Comparison of ENCODE assay signal across 8 cellular contexts in the genomic region with DNA sequence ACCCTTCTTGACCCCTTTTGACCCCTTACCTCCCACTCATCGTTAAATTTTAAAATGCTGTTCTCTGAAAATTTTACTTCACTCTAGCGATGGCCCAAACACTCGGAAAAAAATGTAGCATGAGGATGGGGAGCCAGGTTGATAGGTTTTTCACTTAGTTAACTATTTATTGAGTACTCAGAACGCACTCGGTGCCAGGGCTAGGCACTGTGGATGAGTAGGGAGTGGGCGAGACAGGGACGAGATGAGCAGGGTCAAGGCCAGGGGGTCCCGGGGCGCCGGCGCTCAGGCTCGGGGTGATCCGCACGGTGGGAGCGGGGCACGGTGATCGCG. TPM values are rescaled to one million over a fixed set of nuclear protein-coding genes. Genes with fewer than 3 reads are reported as not detected.
DNase-seq lines count a peak whose midpoint lies in the region; ATAC-seq and TF ChIP-seq lines count a peak whose summit lies in the region.

No MANE protein-coding gene starts in this region.

- TF ChIP-seq CTCF in left ventricle myocardium inferior (IDR thresholded peaks at IDR 0.05; ENCODE audit: borderline replicate concordance) (no peak), lower lobe of right lung (IDR thresholded peaks at IDR 0.05) (no peak), uterus (IDR thresholded peaks at IDR 0.05) (no peak)

- H3K27me3 ChIP-seq in left ventricle myocardium inferior (ENCODE audit: low read depth): no peaks in the 10 kb centered on the region
- H3K27me3 ChIP-seq in lower lobe of right lung (ENCODE audit: low read depth): no peaks in the 10 kb centered on the region
- no peaks in the 10 kb centered on the region for H3K27me3 ChIP-seq in uterus

- peaks cover 47% of the 10 kb centered on the region for H3K4me1 ChIP-seq in left ventricle myocardium inferior
- peaks cover 27% of the 10 kb centered on the region for H3K4me1 ChIP-seq in lower lobe of right lung
- no peaks in the 10 kb centered on the region for H3K4me1 ChIP-seq in uterus

- ATAC-seq in lower lobe of right lung: no peak

- H3K27ac ChIP-seq in left ventricle myocardium inferior (replicated peaks): peak overlapping the region; percentile 94
- peak overlapping the region; percentile 67 for H3K27ac ChIP-seq in angular gyrus (ENCODE audit: low read depth, low read length)
- peak overlapping the region; percentile 89 for H3K27ac ChIP-seq in lower lobe of right lung
- peak overlapping the region; percentile 62 to 88 for H3K27ac ChIP-seq in uterus

- DNase-seq in left ventricle myocardium inferior (no peak), cardiac septum (ENCODE audit: low spot score) (no peak), lower lobe of right lung (no peak), uterus (no peak), germinal center (ENCODE audit: low spot score) (no peak), DMS79 (lab: John Stamatoyannopoulos, UW) (no peak), ureter (ENCODE audit: low spot score) (no peak)

- H3K9me3 ChIP-seq in left ventricle myocardium inferior (replicated peaks) (peaks cover 46% of the 10 kb centered on the region), lower lobe of right lung (peaks cover 21% of the 10 kb centered on the region), uterus (peaks cover 0 to 3% of the 10 kb centered on the region in 2 donors)

- H3K4me3 ChIP-seq in left ventricle myocardium inferior (peak overlapping the region; percentile 92), lower lobe of right lung (peak overlapping the region; percentile 89), uterus (peak overlapping the region; percentile 83 to 98)

- intact Hi-C loops in left ventricle myocardium inferior (cut with micrococcal nuclease): no loop called here
- intact Hi-C loops in cardiac septum (cut with DNase I): loop anchor here (2.0 kb wide), 2 partner anchors 56 to 118 kb away; partner anchors contain the start of gene ZNF263
- intact Hi-C loops in lower lobe of right lung (cut with DNase I): no loop called here
- intact Hi-C loops in uterus (cut with DNase I; ENCODE audit: low total_unique reads): loop anchor here (5.0 kb wide), 1 partner anchor 88 kb away; no protein-coding TSS in a partner anchor

- H3K36me3 ChIP-seq in left ventricle myocardium inferior (peaks cover 60% of the 10 kb centered on the region), lower lobe of right lung (peaks cover 34% of the 10 kb centered on the region), uterus (no peaks in the 10 kb centered on the region)

- TF ChIP-seq POLR2A in uterus (IDR thresholded peaks at IDR 0.05): no peak

RNA-seq across cellular contexts. Expression of gene ZSCAN32, which starts 0.4 kb away (rescaled TPM):
- 5.9 TPM for total RNA-seq in left ventricle myocardium inferior
- total RNA-seq in cardiac septum: 7.2 TPM
- 12.7 TPM for total RNA-seq in lower lobe of right lung
- total RNA-seq in uterus: 10 to 100 TPM in 3 of 4 donors, 1 to 10 TPM in 1; 1.8 to 27.6 (median 16.1) TPM
- 15.7 TPM for total RNA-seq in ureter

RNA-seq across cellular contexts. Expression of gene ZNF174, which starts 0.6 kb away (rescaled TPM):
- total RNA-seq in left ventricle myocardium inferior (10.1 TPM), cardiac septum (9.2 TPM), lower lobe of right lung (9.0 TPM), uterus (10 to 100 TPM in 3 of 4 donors, 1 to 10 TPM in 1; 5.6 to 16.2 (median 12.3) TPM), ureter (14.5 TPM)

RNA-seq across cellular contexts. Expression of gene ZNF597, which starts 42.9 kb away (rescaled TPM):
- total RNA-seq in left ventricle myocardium inferior (1.7 TPM), cardiac septum (1.8 TPM), lower lobe of right lung (4.4 TPM), uterus (1 to 10 TPM; 1.3 to 5.2 (median 2.7) TPM), ureter (4.8 TPM)

RNA-seq across cellular contexts. Expression of gene NAA60, which starts 43.1 kb away (rescaled TPM):
- total RNA-seq in left ventricle myocardium inferior: 38.2 TPM
- 25.5 TPM for total RNA-seq in cardiac septum
- 56.3 TPM for total RNA-seq in lower lobe of right lung
- 10 to 100 TPM; 17.4 to 45.1 (median 27.9) TPM for total RNA-seq in uterus
- 54.4 TPM for total RNA-seq in ureter

RNA-seq across cellular contexts. Expression of gene OR2C1, which starts 44.7 kb away (rescaled TPM):
- total RNA-seq in left ventricle myocardium inferior (0.22 TPM), cardiac septum (not detected), lower lobe of right lung (not detected), uterus (under 1 TPM in 2 of 4 donors, not detected in 2; 0.52 to 0.69 TPM), ureter (not detected)

Comparison
In these comparisons a context has a peak if more than half of its experiments do, and no peak if none do; other contexts are left out.
1. intact Hi-C loops: an anchor here in cardiac septum (2.0 kb wide) and uterus (5.0 kb wide); none called in left ventricle myocardium inferior and lower lobe of right lung.